30 cellular contexts compared by ENCODE assay signal in genomic region chr4:139865537-139865936, GRCh38.
"Had no signal": no experiment of that assay in that cellular context is flagged by ENCODE, and none has a peak within 500 bp of the region (broad histone marks: within the 10 kb centered on the region; RNA-seq: fewer than 3 reads in every experiment).

No MANE protein-coding gene starts in this region.

- H3K9me3 ChIP-seq: ascending aorta, breast epithelium, colonic mucosa, esophagus squamous epithelium had no signal

- ATAC-seq: activated CD4-positive, CD25-positive, alpha-beta regulatory T cell treated with anti-CD3 and anti-CD28 coated beads, Interleukin-2, amount 50 U/mL, for 24 hours; activated CD8-positive, alpha-beta memory T cell treated with anti-CD3 and anti-CD28 coated beads, Interleukin-2, amount 10 ng/mL, durations not matched to agents 7 days and 5 days; activated CD8-positive, alpha-beta T cell treated with anti-CD3 and anti-CD28 coated beads, Interleukin-2, amount 10 ng/mL, durations not matched to agents 7 days and 5 days; activated naive CD4-positive, alpha-beta T cell treated with anti-CD3 and anti-CD28 coated beads, Interleukin-2, amount 50 U/mL, for 72 hours; T-helper 17 cell had no signal

- H3K27ac ChIP-seq: ascending aorta, breast epithelium, colonic mucosa, esophagus squamous epithelium, WERI-Rb-1 had no signal

- H3K9me3 Mint-ChIP-seq: activated B cell treated with CpG ODN at 0.5 μM for 24 hours; activated CD4-positive, alpha-beta memory T cell treated with anti-CD3 and anti-CD28 coated beads for 36 hours; activated naive CD4-positive, alpha-beta T cell treated with anti-CD3 and anti-CD28 coated beads, Interleukin-2, amount 10 ng/mL, durations not matched to agents 7 days and 5 days; activated naive CD8-positive, alpha-beta T cell treated with anti-CD3 and anti-CD28 coated beads, Interleukin-2, amount 10 ng/mL, durations not matched to agents 7 days and 5 days; activated T-helper 1 cell treated with anti-CD3 and anti-CD28 coated beads, Interleukin-12 subunit alpha, Interleukin-12 subunit beta, Interleukin-2, Interleukin-4 antibody, amounts not matched to agents 30 ng/mL and 10 ng/mL and 1 ng/mL, durations not matched to agents 14 hours and 24 hours and 36 hours; T-helper 2 cell treated with Interferon-gamma antibody and Interleukin-4, amounts not matched to agents 5 μg/mL and 100 μg/mL, for 36 hours had no signal

- H3K27me3 ChIP-seq: ascending aorta, breast epithelium, cardiac muscle cell, colonic mucosa, esophagus squamous epithelium had no signal

- DNase-seq: activated B cell treated with CpG ODN at 0.5 μM for 24 hours; activated CD4-positive, alpha-beta memory T cell treated with anti-CD3 and anti-CD28 coated beads for 36 hours; activated CD4-positive, alpha-beta T cell treated with anti-CD3 and anti-CD28 coated beads for 48 hours; activated CD8-positive, alpha-beta memory T cell treated with anti-CD3 and anti-CD28 coated beads, Interleukin-2, amount 10 ng/mL, durations not matched to agents 7 days and 5 days; activated CD8-positive, alpha-beta memory T cell treated with anti-CD3 and anti-CD28 coated beads, Interleukin-2, amount 50 U/mL, for 4 hours; activated CD8-positive, alpha-beta T cell treated with anti-CD3 and anti-CD28 coated beads, Interleukin-2, amount 10 ng/mL, durations not matched to agents 7 days and 5 days; activated gamma-delta T cell; activated naive CD4-positive, alpha-beta T cell; activated naive CD4-positive, alpha-beta T cell treated with anti-CD3 and anti-CD28 coated beads, Interleukin-2, amount 10 ng/mL, durations not matched to agents 7 days and 5 days; activated naive CD8-positive, alpha-beta T cell treated with anti-CD3 and anti-CD28 coated beads, Interleukin-2, amount 10 ng/mL, durations not matched to agents 7 days and 5 days; activated T-cell treated with anti-CD3 and anti-CD28 coated beads, Interleukin-2, amount 50 U/mL, for 1 hour; activated T-cell treated with anti-CD3 and anti-CD28 coated beads, Interleukin-2, amount 50 U/mL, for 48 hours; central memory CD4-positive, alpha-beta T cell; cerebellar nuclear complex; colonic mucosa; effector CD8-positive, alpha-beta T cell; esophagus squamous epithelium; foreskin melanocyte; T-helper 1 cell; T-helper 17 cell; T1000; WERI-Rb-1 had no signal

- H3K4me1 ChIP-seq: ascending aorta, breast epithelium, colonic mucosa had no signal

- H3K4me3 ChIP-seq: ascending aorta, breast epithelium, cardiac muscle cell, colonic mucosa, esophagus squamous epithelium had no signal

- H3K4me1 Mint-ChIP-seq: activated B cell treated with CpG ODN at 0.5 μM for 24 hours; activated naive CD4-positive, alpha-beta T cell treated with anti-CD3 and anti-CD28 coated beads, Interleukin-2, amount 10 ng/mL, durations not matched to agents 7 days and 5 days; activated naive CD8-positive, alpha-beta T cell treated with anti-CD3 and anti-CD28 coated beads, Interleukin-2, amount 10 ng/mL, durations not matched to agents 7 days and 5 days; T-helper 17 cell had no signal

- H3K27ac Mint-ChIP-seq: activated B cell treated with CpG ODN at 0.5 μM for 24 hours; activated CD4-positive, alpha-beta memory T cell treated with anti-CD3 and anti-CD28 coated beads for 36 hours; activated CD8-positive, alpha-beta memory T cell treated with anti-CD3 and anti-CD28 coated beads, Interleukin-2, amount 10 ng/mL, durations not matched to agents 7 days and 5 days; activated CD8-positive, alpha-beta T cell treated with anti-CD3 and anti-CD28 coated beads, Interleukin-2, amount 10 ng/mL, durations not matched to agents 7 days and 5 days; activated naive CD4-positive, alpha-beta T cell treated with anti-CD3 and anti-CD28 coated beads, Interleukin-2, amount 10 ng/mL, durations not matched to agents 7 days and 5 days; activated naive CD4-positive, alpha-beta T cell treated with anti-CD3 and anti-CD28 coated beads, Interleukin-2, amount 50 U/mL, for 72 hours; activated naive CD8-positive, alpha-beta T cell treated with anti-CD3 and anti-CD28 coated beads, Interleukin-2, amount 10 ng/mL, durations not matched to agents 7 days and 5 days; activated T-helper 1 cell treated with anti-CD3 and anti-CD28 coated beads, Interleukin-12 subunit alpha, Interleukin-12 subunit beta, Interleukin-2, Interleukin-4 antibody, amounts not matched to agents 30 ng/mL and 10 ng/mL and 1 ng/mL, durations not matched to agents 14 hours and 24 hours and 36 hours; T-helper 17 cell; T-helper 2 cell treated with Interferon-gamma antibody and Interleukin-4, amounts not matched to agents 5 μg/mL and 100 μg/mL, for 36 hours had no signal

- H3K36me3 Mint-ChIP-seq: activated CD4-positive, alpha-beta memory T cell treated with anti-CD3 and anti-CD28 coated beads for 36 hours; activated CD8-positive, alpha-beta memory T cell treated with anti-CD3 and anti-CD28 coated beads, Interleukin-2, amount 10 ng/mL, durations not matched to agents 7 days and 5 days; activated naive CD4-positive, alpha-beta T cell treated with anti-CD3 and anti-CD28 coated beads, Interleukin-2, amount 10 ng/mL, durations not matched to agents 7 days and 5 days; activated naive CD8-positive, alpha-beta T cell treated with anti-CD3 and anti-CD28 coated beads, Interleukin-2, amount 10 ng/mL, durations not matched to agents 7 days and 5 days; brain had no signal

- H3K4me3 Mint-ChIP-seq: activated B cell treated with CpG ODN at 0.5 μM for 24 hours; activated CD4-positive, alpha-beta memory T cell treated with anti-CD3 and anti-CD28 coated beads for 36 hours; activated CD8-positive, alpha-beta memory T cell treated with anti-CD3 and anti-CD28 coated beads, Interleukin-2, amount 10 ng/mL, durations not matched to agents 7 days and 5 days; activated CD8-positive, alpha-beta T cell treated with anti-CD3 and anti-CD28 coated beads, Interleukin-2, amount 10 ng/mL, durations not matched to agents 7 days and 5 days; activated naive CD4-positive, alpha-beta T cell treated with anti-CD3 and anti-CD28 coated beads, Interleukin-2, amount 10 ng/mL, durations not matched to agents 7 days and 5 days; activated naive CD8-positive, alpha-beta T cell treated with anti-CD3 and anti-CD28 coated beads, Interleukin-2, amount 10 ng/mL, durations not matched to agents 7 days and 5 days; activated T-helper 1 cell treated with anti-CD3 and anti-CD28 coated beads, Interleukin-12 subunit alpha, Interleukin-12 subunit beta, Interleukin-2, Interleukin-4 antibody, amounts not matched to agents 30 ng/mL and 10 ng/mL and 1 ng/mL, durations not matched to agents 14 hours and 24 hours and 36 hours; T-helper 17 cell; T-helper 2 cell treated with Interferon-gamma antibody and Interleukin-4, amounts not matched to agents 5 μg/mL and 100 μg/mL, for 36 hours had no signal

- H3K27me3 Mint-ChIP-seq: activated naive CD8-positive, alpha-beta T cell treated with anti-CD3 and anti-CD28 coated beads, Interleukin-2, amount 10 ng/mL, durations not matched to agents 7 days and 5 days; brain had no signal

- H3K36me3 ChIP-seq: ascending aorta, breast epithelium, cardiac muscle cell, colonic mucosa, esophagus squamous epithelium, WERI-Rb-1 had no signal
